Comparison of ENCODE assay signal across 26 cellular contexts in the genomic region with DNA sequence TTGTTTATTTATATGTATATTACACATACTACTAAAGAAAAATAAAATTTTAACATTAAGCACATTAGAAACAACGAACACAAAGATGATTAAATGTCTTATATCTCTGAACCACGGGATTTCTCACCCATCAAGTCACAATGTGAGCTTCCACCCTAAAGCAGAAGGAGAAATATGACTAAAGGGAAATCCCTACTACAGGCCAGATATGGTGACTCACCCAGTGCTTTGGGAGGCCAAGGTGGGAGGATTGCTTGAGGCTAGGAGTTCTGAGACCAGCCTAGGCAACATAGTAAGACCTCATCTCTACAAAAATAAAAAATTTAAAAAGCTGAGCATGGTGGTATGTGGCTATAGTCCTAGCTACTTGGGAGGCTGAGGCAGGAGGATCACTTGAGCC. TPM values are rescaled to one million over a fixed set of nuclear protein-coding genes. Genes with fewer than 3 reads are reported as not detected.
DNase-seq lines count a peak whose midpoint lies in the region; ATAC-seq, FAIRE-seq and TF ChIP-seq lines count a peak whose summit lies in the region.
"Had no signal": no experiment of that assay in that cellular context is flagged by ENCODE, and none has a peak within 500 bp of the region (broad histone marks: within the 10 kb centered on the region; RNA-seq: fewer than 3 reads in every experiment).

No MANE protein-coding gene starts in this region.

- H3K4me3 ChIP-seq in astrocyte (ENCODE audit: insufficient read depth, low read depth, low read length): no peak overlapping the region
- H3K4me3 ChIP-seq: thyroid gland had no signal

- H3K4me1 Mint-ChIP-seq in astrocyte (ENCODE audit: low read depth, unreplicated experiment): no peaks in the 10 kb centered on the region
- H3K4me1 Mint-ChIP-seq in stimulated activated naive B cell treated with anti-CD40 and anti-IgM and Interleukin-4, amounts not matched to agents 10 μg/mL and 1 μg/mL and 100 μg/mL, for 72 hours: no peaks in the 10 kb centered on the region
- H3K4me1 Mint-ChIP-seq: naive thymus-derived CD4-positive, alpha-beta T cell; T-cell had no signal

- no peaks in the 10 kb centered on the region for H4K20me1 ChIP-seq in astrocyte (ENCODE audit: insufficient read depth, low read length)

- no peak overlapping the region for H3K4me2 ChIP-seq in astrocyte (ENCODE audit: low read length)

- peaks cover 3% of the 10 kb centered on the region for H3K27me3 Mint-ChIP-seq in astrocyte (ENCODE audit: low read depth, unreplicated experiment)
- H3K27me3 Mint-ChIP-seq in stimulated activated naive B cell treated with anti-CD40 and anti-IgM and Interleukin-4, amounts not matched to agents 10 μg/mL and 1 μg/mL and 100 μg/mL, for 72 hours: no peaks in the 10 kb centered on the region
- H3K27me3 Mint-ChIP-seq: CD4-positive, alpha-beta T cell; T-cell had no signal

- H3K9ac ChIP-seq in astrocyte (ENCODE audit: low read length): no peak overlapping the region

- no peaks in the 10 kb centered on the region for H3K36me3 Mint-ChIP-seq in activated naive CD4-positive, alpha-beta T cell treated with anti-CD3 and anti-CD28 coated beads, Interleukin-2, amount 50 U/mL, for 72 hours
- no peaks in the 10 kb centered on the region for H3K36me3 Mint-ChIP-seq in astrocyte (ENCODE audit: low read depth, unreplicated experiment)
- H3K36me3 Mint-ChIP-seq in stimulated activated naive B cell treated with anti-CD40 and anti-IgM and Interleukin-4, amounts not matched to agents 10 μg/mL and 1 μg/mL and 100 μg/mL, for 72 hours: no peaks in the 10 kb centered on the region
- H3K36me3 Mint-ChIP-seq: naive thymus-derived CD4-positive, alpha-beta T cell; T-cell had no signal

- TF ChIP-seq CTCF in astrocyte (IDR thresholded peaks at IDR 0.05; ENCODE audit: insufficient read depth, low read depth, low read length): no peak

- H3K9me3 Mint-ChIP-seq in activated naive CD4-positive, alpha-beta T cell treated with anti-CD3 and anti-CD28 coated beads, Interleukin-2, amount 50 U/mL, for 72 hours: no peaks in the 10 kb centered on the region
- H3K9me3 Mint-ChIP-seq in astrocyte (ENCODE audit: unreplicated experiment): no peaks in the 10 kb centered on the region
- H3K9me3 Mint-ChIP-seq in stimulated activated naive B cell treated with anti-CD40 and anti-IgM and Interleukin-4, amounts not matched to agents 10 μg/mL and 1 μg/mL and 100 μg/mL, for 72 hours: no peaks in the 10 kb centered on the region
- H3K9me3 Mint-ChIP-seq: CD4-positive, alpha-beta T cell had no signal

- ATAC-seq in activated naive CD4-positive, alpha-beta T cell treated with anti-CD3 and anti-CD28 coated beads, Interleukin-2, amount 50 U/mL, for 72 hours: peak; percentile 84 to 97
- peak; percentile 49 for ATAC-seq in HG03378 (IDR thresholded peaks at IDR 0.05; ENCODE audit: unreplicated experiment)
- ATAC-seq in stimulated activated naive B cell treated with anti-CD40 and anti-IgM and Interleukin-4, amounts not matched to agents 10 μg/mL and 1 μg/mL and 100 μg/mL, for 72 hours (replicated peaks): peak; percentile 33 to 54
- no peak for ATAC-seq in GM18517 (IDR thresholded peaks at IDR 0.05; ENCODE audit: unreplicated experiment)
- ATAC-seq: left cardiac atrium; naive thymus-derived CD4-positive, alpha-beta T cell; T-cell had no signal

- H3K27me3 ChIP-seq in astrocyte (ENCODE audit: insufficient read depth, low read length): no peaks in the 10 kb centered on the region
- H3K27me3 ChIP-seq: thyroid gland had no signal

- H3K4me1 ChIP-seq in astrocyte (ENCODE audit: insufficient read depth, low read length): no peaks in the 10 kb centered on the region
- H3K4me1 ChIP-seq: thyroid gland had no signal

- no peak overlapping the region for H3K27ac Mint-ChIP-seq in activated naive CD4-positive, alpha-beta T cell treated with anti-CD3 and anti-CD28 coated beads, Interleukin-2, amount 50 U/mL, for 72 hours
- no peak overlapping the region for H3K27ac Mint-ChIP-seq in astrocyte (ENCODE audit: unreplicated experiment)
- no peak overlapping the region for H3K27ac Mint-ChIP-seq in stimulated activated naive B cell treated with anti-CD40 and anti-IgM and Interleukin-4, amounts not matched to agents 10 μg/mL and 1 μg/mL and 100 μg/mL, for 72 hours
- H3K27ac Mint-ChIP-seq: CD4-positive, alpha-beta T cell; naive thymus-derived CD4-positive, alpha-beta T cell; T-cell had no signal

- no peak overlapping the region for H2AFZ ChIP-seq in astrocyte (ENCODE audit: low read depth, low read length)

- H3K79me2 ChIP-seq in astrocyte (ENCODE audit: insufficient read depth, low read length): no peaks in the 10 kb centered on the region

- no peaks in the 10 kb centered on the region for H3K36me3 ChIP-seq in astrocyte (ENCODE audit: insufficient read depth, low read length)
- H3K36me3 ChIP-seq: thyroid gland had no signal

- H3K4me3 Mint-ChIP-seq in astrocyte (ENCODE audit: unreplicated experiment): no peak overlapping the region
- H3K4me3 Mint-ChIP-seq in stimulated activated naive B cell treated with anti-CD40 and anti-IgM and Interleukin-4, amounts not matched to agents 10 μg/mL and 1 μg/mL and 100 μg/mL, for 72 hours: no peak overlapping the region
- H3K4me3 Mint-ChIP-seq: CD4-positive, alpha-beta T cell; naive thymus-derived CD4-positive, alpha-beta T cell; T-cell had no signal

- no peaks in the 10 kb centered on the region for H3K9me3 ChIP-seq in astrocyte (ENCODE audit: insufficient read depth, low read depth, low read length)
- H3K9me3 ChIP-seq: thyroid gland had no signal

- DNase-seq in activated naive CD4-positive, alpha-beta T cell treated with anti-CD3 and anti-CD28 coated beads, Interleukin-2, amount 50 U/mL, for 72 hours (ENCODE audit: low spot score in 2 of 2): no peak
- DNase-seq in activated naive CD4-positive, alpha-beta T cell treated with anti-CD3 and anti-CD28 coated beads, Interleukin-2, amount 50 U/mL, for 16 hours: no peak
- DNase-seq in astrocyte (ENCODE audit: low read depth) (peak; percentile 13), NCI-H1436 (lab: John Stamatoyannopoulos, UW) (no peak)
- DNase-seq in stimulated activated naive B cell treated with anti-CD40 and anti-IgM and Interleukin-4, amounts not matched to agents 10 μg/mL and 1 μg/mL and 100 μg/mL, for 72 hours: no peak
- DNase-seq: activated CD8-positive, alpha-beta memory T cell treated with anti-CD3 and anti-CD28 coated beads for 24 hours; amygdala; caudate nucleus; CD4-positive, alpha-beta T cell; DMS153; foreskin melanocyte; GOT3; KG1; left cardiac atrium; mesendoderm; naive thymus-derived CD4-positive, alpha-beta T cell; NCI-H1092; NCI-H2029; retina; stimulated activated naive CD4-positive, alpha-beta T cell; T-cell; thyroid gland had no signal

- H3K27ac ChIP-seq in astrocyte (ENCODE audit: low read depth, low read length): no peak overlapping the region
- H3K27ac ChIP-seq: thyroid gland had no signal

- no peak for FAIRE-seq in astrocyte (lab: Jason Lieb, UNC)
- FAIRE-seq: endothelial cell of umbilical vein had no signal

RNA-seq across cellular contexts. Expression of gene DCT, which starts 24.6 kb away (rescaled TPM):
- total RNA-seq in activated naive CD4-positive, alpha-beta T cell treated with anti-CD3 and anti-CD28 coated beads, Interleukin-2, amount 50 U/mL, for 72 hours: under 1 TPM; 0.14 to 0.34 TPM
- 0.05 TPM in 1 of 2 replicates, not detected in the other for total RNA-seq in astrocyte
- total RNA-seq: dermis microvascular lymphatic vessel endothelial cell, endothelial cell of umbilical vein had no signal
